1 cellular context compared by ENCODE assay signal in genomic region chr15:82572986-82573385, GRCh38.
TF ChIP-seq lines count a peak whose summit lies in the region.

No MANE protein-coding gene starts in this region.

TF ChIP-seq in WTC11, 78 proteins besides CTCF, POLR2A, EP300 and RAD21 (continued from another document):
- TF ChIP-seq, protein P1, sequence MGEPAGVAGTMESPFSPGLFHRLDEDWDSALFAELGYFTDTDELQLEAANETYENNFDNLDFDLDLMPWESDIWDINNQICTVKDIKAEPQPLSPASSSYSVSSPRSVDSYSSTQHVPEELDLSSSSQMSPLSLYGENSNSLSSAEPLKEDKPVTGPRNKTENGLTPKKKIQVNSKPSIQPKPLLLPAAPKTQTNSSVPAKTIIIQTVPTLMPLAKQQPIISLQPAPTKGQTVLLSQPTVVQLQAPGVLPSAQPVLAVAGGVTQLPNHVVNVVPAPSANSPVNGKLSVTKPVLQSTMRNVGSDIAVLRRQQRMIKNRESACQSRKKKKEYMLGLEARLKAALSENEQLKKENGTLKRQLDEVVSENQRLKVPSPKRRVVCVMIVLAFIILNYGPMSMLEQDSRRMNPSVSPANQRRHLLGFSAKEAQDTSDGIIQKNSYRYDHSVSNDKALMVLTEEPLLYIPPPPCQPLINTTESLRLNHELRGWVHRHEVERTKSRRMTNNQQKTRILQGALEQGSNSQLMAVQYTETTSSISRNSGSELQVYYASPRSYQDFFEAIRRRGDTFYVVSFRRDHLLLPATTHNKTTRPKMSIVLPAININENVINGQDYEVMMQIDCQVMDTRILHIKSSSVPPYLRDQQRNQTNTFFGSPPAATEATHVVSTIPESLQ (CRISPR knock-in tag; IDR thresholded peaks at IDR 0.05): no peak
- no peak for TF ChIP-seq OVOL2 (CRISPR knock-in tag; IDR thresholded peaks at IDR 0.05; ENCODE audit: borderline replicate concordance)
- TF ChIP-seq TEAD1 (CRISPR knock-in tag; IDR thresholded peaks at IDR 0.05): no peak
- TF ChIP-seq ZNF263 (CRISPR knock-in tag; IDR thresholded peaks at IDR 0.05; ENCODE audit: low read depth): no peak
- no peak for TF ChIP-seq HMGXB4 (CRISPR knock-in tag; IDR thresholded peaks at IDR 0.05)
- TF ChIP-seq, protein P2, sequence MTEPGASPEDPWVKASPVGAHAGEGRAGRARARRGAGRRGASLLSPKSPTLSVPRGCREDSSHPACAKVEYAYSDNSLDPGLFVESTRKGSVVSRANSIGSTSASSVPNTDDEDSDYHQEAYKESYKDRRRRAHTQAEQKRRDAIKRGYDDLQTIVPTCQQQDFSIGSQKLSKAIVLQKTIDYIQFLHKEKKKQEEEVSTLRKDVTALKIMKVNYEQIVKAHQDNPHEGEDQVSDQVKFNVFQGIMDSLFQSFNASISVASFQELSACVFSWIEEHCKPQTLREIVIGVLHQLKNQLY (CRISPR knock-in tag; IDR thresholded peaks at IDR 0.05): no peak
